23 cellular contexts compared by ENCODE assay signal in the genomic region with DNA sequence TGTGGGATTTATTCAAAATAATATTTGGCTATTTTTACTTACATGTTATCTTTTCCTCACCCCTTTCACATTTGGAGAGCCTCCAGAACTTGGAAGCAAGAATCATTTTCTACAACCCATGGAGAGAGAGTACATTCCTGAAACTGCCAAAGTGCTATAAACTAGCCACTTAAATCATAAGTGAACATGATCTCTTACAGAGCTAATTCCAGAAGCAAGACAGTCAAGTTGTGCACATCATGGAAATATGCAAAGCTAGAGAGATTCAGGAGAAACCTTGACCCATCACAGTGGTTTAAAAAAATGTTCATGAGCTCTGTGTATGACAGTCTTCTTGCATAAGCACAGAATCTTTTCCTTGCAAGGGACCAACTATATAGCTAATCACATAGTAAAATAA.
"Had no signal": no experiment of that assay in that cellular context is flagged by ENCODE, and none has a peak within 500 bp of the region (broad histone marks: within the 10 kb centered on the region; RNA-seq: fewer than 3 reads in every experiment).

No MANE protein-coding gene starts in this region.

- H3K4me3 Mint-ChIP-seq: central memory CD8-positive, alpha-beta T cell; naive thymus-derived CD8-positive, alpha-beta T cell; stimulated activated naive CD8-positive, alpha-beta T cell treated with anti-CD3 and anti-CD28 coated beads, Interleukin-15, amount 100 ng/mL, for 72 hours; type B pancreatic cell had no signal

- DNase-seq: dermis blood vessel endothelial cell; effector memory CD4-positive, alpha-beta T cell; foreskin melanocyte; glutamatergic neuron; mesendoderm; naive thymus-derived CD8-positive, alpha-beta T cell; occipital lobe; ovary; posterior cingulate gyrus; psoas muscle; right cardiac atrium; sigmoid colon; stimulated activated CD4-positive, alpha-beta T cell treated with anti-CD3 and anti-CD28 coated beads, Interleukin-15, amount 100 ng/mL, for 24 hours; stimulated activated CD4-positive, alpha-beta T cell treated with anti-CD3 and anti-CD28 coated beads, Interleukin-2, amount 100 ng/mL, for 48 hours; stimulated activated naive CD4-positive, alpha-beta T cell; stimulated activated naive CD8-positive, alpha-beta T cell treated with anti-CD3 and anti-CD28 coated beads, Interleukin-15, amount 100 ng/mL, for 72 hours; tibial artery had no signal

- H3K9me3 Mint-ChIP-seq: type B pancreatic cell had no signal

- H3K4me3 ChIP-seq: coronary artery, esophagus muscularis mucosa, ovary, psoas muscle, sigmoid colon, tibial artery had no signal

- FAIRE-seq: endothelial cell of umbilical vein, keratinocyte had no signal

- H3K27ac Mint-ChIP-seq: naive thymus-derived CD8-positive, alpha-beta T cell; stimulated activated naive CD8-positive, alpha-beta T cell treated with anti-CD3 and anti-CD28 coated beads, Interleukin-15, amount 100 ng/mL, for 72 hours; type B pancreatic cell had no signal

- H3K4me1 Mint-ChIP-seq: central memory CD8-positive, alpha-beta T cell; naive thymus-derived CD8-positive, alpha-beta T cell; stimulated activated naive CD8-positive, alpha-beta T cell treated with anti-CD3 and anti-CD28 coated beads, Interleukin-15, amount 100 ng/mL, for 72 hours had no signal

- H3K27me3 Mint-ChIP-seq: central memory CD8-positive, alpha-beta T cell; naive thymus-derived CD8-positive, alpha-beta T cell; stimulated activated naive CD8-positive, alpha-beta T cell treated with anti-CD3 and anti-CD28 coated beads, Interleukin-15, amount 100 ng/mL, for 72 hours; type B pancreatic cell had no signal

- H3K36me3 Mint-ChIP-seq: naive thymus-derived CD8-positive, alpha-beta T cell; type B pancreatic cell had no signal
